ENCODE assay signal across 1 cellular context in the genomic region with DNA sequence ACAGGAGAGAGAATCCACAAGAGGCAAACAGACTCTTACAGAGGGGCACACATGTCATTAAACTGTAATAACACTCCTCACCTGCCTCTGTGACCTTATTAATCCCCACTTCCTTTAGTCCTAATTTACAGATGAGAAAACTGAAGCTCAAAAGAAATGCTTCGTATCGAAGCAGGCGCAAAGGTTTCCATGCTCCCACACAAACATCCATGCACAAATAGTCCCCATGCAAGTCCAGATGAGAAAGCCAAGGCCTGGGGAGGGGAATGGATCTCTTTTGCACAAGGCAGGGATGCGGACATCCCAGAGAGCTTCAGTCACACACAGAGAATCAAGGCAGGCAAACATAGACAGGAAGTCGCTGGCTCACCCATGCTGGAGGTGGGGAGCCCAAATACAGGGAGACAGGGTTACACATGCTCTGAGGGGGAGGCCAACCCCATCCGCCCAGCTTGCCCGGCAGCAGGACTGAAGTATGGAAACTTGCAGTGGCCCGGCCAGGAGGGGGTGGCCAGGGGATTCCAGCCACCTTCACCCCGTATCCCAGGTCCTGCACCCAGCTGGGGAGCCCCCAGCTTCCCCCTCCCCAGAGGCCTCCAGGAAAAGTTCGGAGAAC.
TF ChIP-seq lines count a peak whose summit lies in the region.

No MANE protein-coding gene starts in this region.

TF ChIP-seq in HCT116, 20 proteins besides CTCF, POLR2A, EP300 and RAD21:
- no peak for TF ChIP-seq EGR1 (IDR thresholded peaks at IDR 0.05; ENCODE audit: low read depth)
- no peak for TF ChIP-seq ELF1 (IDR thresholded peaks at IDR 0.05; ENCODE audit: borderline replicate concordance, low read depth)
- TF ChIP-seq FOSL1 (IDR thresholded peaks at IDR 0.05; ENCODE audit: low read depth): no peak
- TF ChIP-seq POLR2AphosphoS5 (IDR thresholded peaks at IDR 0.05; ENCODE audit: low read depth, low read length): no peak
- TF ChIP-seq TCF7L2 (IDR thresholded peaks at IDR 0.05; ENCODE audit: borderline replicate concordance, extremely low read depth, insufficient read depth, insufficient read length): no peak
- no peak for TF ChIP-seq JUND (IDR thresholded peaks at IDR 0.05)
- no peak for TF ChIP-seq ZFX (IDR thresholded peaks at IDR 0.05)
TF ChIP-seq in HCT116: peak in this region for 0.
